ENCODE assay signal across 8 cellular contexts in genomic region chr10:103238506-103239252, GRCh38. TPM values are rescaled to one million over a fixed set of nuclear protein-coding genes. Genes with fewer than 3 reads are reported as not detected.
A peak's percentile ranks its signal among the peaks of the same experiment; 100 is the strongest.
DNase-seq lines count a peak whose midpoint lies in the region; ATAC-seq and TF ChIP-seq lines count a peak whose summit lies in the region.

No MANE protein-coding gene starts in this region.

- H3K36me3 Mint-ChIP-seq in activated CD8-positive, alpha-beta memory T cell treated with anti-CD3 and anti-CD28 coated beads, Interleukin-2, amount 10 ng/mL, durations not matched to agents 7 days and 5 days: no peaks in the 10 kb centered on the region

- peaks cover 2% of the 10 kb centered on the region for H3K27me3 Mint-ChIP-seq in activated CD8-positive, alpha-beta memory T cell treated with anti-CD3 and anti-CD28 coated beads, Interleukin-2, amount 10 ng/mL, durations not matched to agents 7 days and 5 days

- CTCF ChIA-PET in activated CD8-positive, alpha-beta memory T cell treated with anti-CD3 and anti-CD28 coated beads, Interleukin-2, amount 10 ng/mL, durations not matched to agents 7 days and 5 days (lab: Charles Lee): interaction anchor here (0.6 to 1.4 kb wide), 7 partner anchors 8 to 567 kb away, joined by 3 to 8 read pairs (median 3); partner anchors contain the start of gene CNNM2

- peak overlapping the region; percentile 54 for H3K27ac ChIP-seq in lower lobe of right lung

- H3K9me3 ChIP-seq in lower lobe of right lung: no peaks in the 10 kb centered on the region

- no peaks in the 10 kb centered on the region for H3K9me3 Mint-ChIP-seq in activated CD8-positive, alpha-beta memory T cell treated with anti-CD3 and anti-CD28 coated beads, Interleukin-2, amount 10 ng/mL, durations not matched to agents 7 days and 5 days (ENCODE audit: low read depth)

- DNase-seq in AG09309 (ENCODE audit: low read depth): no peak
- DNase-seq in LHCN-M2 (ENCODE audit: low read depth): peak; percentile 76
- DNase-seq in dedifferentiated amniotic fluid mesenchymal stem cell (ENCODE audit: extremely low spot score): peak; percentile 58
- DNase-seq in lower lobe of right lung: peak; percentile 52
- DNase-seq in NCI-H345 treated with DMSO at 0.1 percent for 48 hours (lab: John Stamatoyannopoulos, UW; ENCODE audit: unreplicated experiment): no peak
- no peak for DNase-seq in activated CD8-positive, alpha-beta memory T cell treated with anti-CD3 and anti-CD28 coated beads, Interleukin-2, amount 10 ng/mL, durations not matched to agents 7 days and 5 days
- DNase-seq in stimulated activated CD4-positive, alpha-beta T cell treated with anti-CD3 and anti-CD28 coated beads, Interleukin-15, amount 100 ng/mL, for 24 hours: no peak

- H3K4me1 ChIP-seq in lower lobe of right lung: peaks cover 39% of the 10 kb centered on the region

- intact Hi-C loops in lower lobe of right lung (cut with DNase I): no loop called here

- peaks cover 15% of the 10 kb centered on the region for H3K4me1 Mint-ChIP-seq in activated CD8-positive, alpha-beta memory T cell treated with anti-CD3 and anti-CD28 coated beads, Interleukin-2, amount 10 ng/mL, durations not matched to agents 7 days and 5 days

- H3K4me3 Mint-ChIP-seq in activated CD8-positive, alpha-beta memory T cell treated with anti-CD3 and anti-CD28 coated beads, Interleukin-2, amount 10 ng/mL, durations not matched to agents 7 days and 5 days: no peak overlapping the region

- H3K4me3 ChIP-seq in AG09309 (ENCODE audit: control insufficient read depth, low read depth, low read length): no peak overlapping the region
- no peak overlapping the region for H3K4me3 ChIP-seq in lower lobe of right lung

- H3K27me3 ChIP-seq in lower lobe of right lung (ENCODE audit: low read depth): no peaks in the 10 kb centered on the region

- peak; percentile 76 for TF ChIP-seq CTCF in AG09309 (IDR thresholded peaks at IDR 0.05; ENCODE audit: control insufficient read depth, insufficient read depth, low read depth, low read length, missing control alignments)
- TF ChIP-seq CTCF in lower lobe of right lung (IDR thresholded peaks at IDR 0.05): no peak

- H3K27ac Mint-ChIP-seq in activated CD8-positive, alpha-beta memory T cell treated with anti-CD3 and anti-CD28 coated beads, Interleukin-2, amount 10 ng/mL, durations not matched to agents 7 days and 5 days: no peak overlapping the region

- ATAC-seq in lower lobe of right lung (peak; percentile 52 to 54), HG02798 (IDR thresholded peaks at IDR 0.05; ENCODE audit: poor library complexity, unreplicated experiment) (no peak)
- no peak for ATAC-seq in activated CD8-positive, alpha-beta memory T cell treated with anti-CD3 and anti-CD28 coated beads, Interleukin-2, amount 10 ng/mL, durations not matched to agents 7 days and 5 days

- H3K36me3 ChIP-seq in lower lobe of right lung: no peaks in the 10 kb centered on the region

RNA-seq across cellular contexts. Expression of gene RPEL1, which starts 7.0 kb away (rescaled TPM):
- total RNA-seq in LHCN-M2 (2014; rRNA removed) (not detected in 2 replicates), lower lobe of right lung (0.30 TPM)
- 0.02 TPM for polyA plus RNA-seq in LHCN-M2 (2012)
- not detected for total RNA-seq in activated CD8-positive, alpha-beta memory T cell treated with anti-CD3 and anti-CD28 coated beads, Interleukin-2, amount 10 ng/mL, durations not matched to agents 7 days and 5 days

RNA-seq across cellular contexts. Expression of gene INA, which starts 38.3 kb away (rescaled TPM):
- total RNA-seq in LHCN-M2 (2014; rRNA removed) (not detected in 2 replicates), lower lobe of right lung (not detected)
- 0.05 TPM for polyA plus RNA-seq in LHCN-M2 (2012)
- total RNA-seq in activated CD8-positive, alpha-beta memory T cell treated with anti-CD3 and anti-CD28 coated beads, Interleukin-2, amount 10 ng/mL, durations not matched to agents 7 days and 5 days: under 1 TPM; 0.09 to 0.70 TPM

RNA-seq across cellular contexts. Expression of gene NT5C2, which starts 45.6 kb away (rescaled TPM):
- total RNA-seq in LHCN-M2 (2014; rRNA removed) (35.5 and 41.8 TPM in 2 replicates), lower lobe of right lung (105 TPM)
- 45.9 TPM for polyA plus RNA-seq in LHCN-M2 (2012)
- 10 to 100 TPM; 64.4 to 64.9 TPM for total RNA-seq in activated CD8-positive, alpha-beta memory T cell treated with anti-CD3 and anti-CD28 coated beads, Interleukin-2, amount 10 ng/mL, durations not matched to agents 7 days and 5 days

Comparison
In these comparisons a context has a peak if more than half of its experiments do, and no peak if none do; other contexts are left out.
1. DNase-seq: peak in LHCN-M2 (single experiment), dedifferentiated amniotic fluid mesenchymal stem cell (single experiment) and lower lobe of right lung (single experiment); none in AG09309 (single experiment), NCI-H345 treated with DMSO at 0.1 percent for 48 hours (single experiment), activated CD8-positive, alpha-beta memory T cell treated with anti-CD3 and anti-CD28 coated beads, Interleukin-2, amount 10 ng/mL, durations not matched to agents 7 days and 5 days (single experiment) and stimulated activated CD4-positive, alpha-beta T cell treated with anti-CD3 and anti-CD28 coated beads, Interleukin-15, amount 100 ng/mL, for 24 hours (single experiment).
2. ATAC-seq: peak in lower lobe of right lung (2 of 2); none in HG02798 (single experiment) and activated CD8-positive, alpha-beta memory T cell treated with anti-CD3 and anti-CD28 coated beads, Interleukin-2, amount 10 ng/mL, durations not matched to agents 7 days and 5 days (single experiment).